ENCODE assay signal across 24 cellular contexts in genomic region chr11:130218501-130218900, GRCh38. TPM values are rescaled to one million over a fixed set of nuclear protein-coding genes. Genes with fewer than 3 reads are reported as not detected.
A peak's percentile ranks its signal among the peaks of the same experiment; 100 is the strongest.
DNase-seq lines count a peak whose midpoint lies in the region; ATAC-seq and TF ChIP-seq lines count a peak whose summit lies in the region.
"Had no signal": no experiment of that assay in that cellular context is flagged by ENCODE, and none has a peak within 500 bp of the region (broad histone marks: within the 10 kb centered on the region; RNA-seq: fewer than 3 reads in every experiment).

No MANE protein-coding gene starts in this region.

- peaks cover 3% of the 10 kb centered on the region for H3K27me3 Mint-ChIP-seq in endodermal cell (ENCODE audit: insufficient read depth)
- peaks cover 5% of the 10 kb centered on the region for H3K27me3 Mint-ChIP-seq in endothelial cell (ENCODE audit: unreplicated experiment)

- peak; percentile 4 to 7 for DNase-seq in activated T-cell treated with anti-CD3 and anti-CD28 coated beads, Interleukin-2, amount 50 U/mL, for 48 hours
- DNase-seq in activated T-cell treated with anti-CD3 and anti-CD28 coated beads for 4 hours: no peak
- DNase-seq in endodermal cell: peak; percentile 37
- peak; percentile 24 for DNase-seq in lung (ENCODE audit: low spot score)
- peak; percentile 22 for DNase-seq in stomach
- DNase-seq in ureter (ENCODE audit: low spot score): no peak
- no peak for DNase-seq in HuH-7.5 (ENCODE audit: low spot score)
- DNase-seq in endothelial cell (ENCODE audit: low spot score): no peak
- DNase-seq: DMS53, GDM1, H9, HFFc6, Karpas-422, MV-4-11, NCI-H1105 treated with DMSO at 0.1 percent for 48 hours, NCI-H1694, NCI-H2081 treated with DMSO at 0.1 percent for 48 hours, NCI-H2171 treated with DMSO at 0.1 percent for 48 hours, NCI-H446, NCI-H526, PC-9, RPMI8226, SHP77 treated with DMSO at 0.1 percent for 48 hours had no signal

- 92 to 98% methylated on average over 8 to 11 of the region's 11 CpGs for WGBS in endodermal cell (ENCODE audit: insufficient coverage in 1 of 2, insufficient read length in 1 of 2), 2 experiments
- WGBS in lung, 2 donors: 92 to 94% methylated on average over 11 of the region's 11 CpGs
- WGBS in stomach, 5 donors: 60 to 94% (median 91%) methylated on average over 4 to 11 of the region's 11 CpGs

- no peak overlapping the region for H3K27ac Mint-ChIP-seq in endodermal cell
- no peak overlapping the region for H3K27ac Mint-ChIP-seq in endothelial cell (ENCODE audit: unreplicated experiment)
- H3K27ac Mint-ChIP-seq: CD14-positive monocyte, H9, HFFc6 had no signal

- H3K9ac ChIP-seq in endodermal cell (ENCODE audit: extremely low read depth, low read length, poor library complexity, severe bottlenecking): no peak overlapping the region

- H3K9me3 ChIP-seq in endodermal cell (ENCODE audit: control insufficient read depth, low read length) (no peaks in the 10 kb centered on the region), lung (ENCODE audit: control insufficient read depth in 2 of 2, insufficient read depth in 1 of 2, low read length in 1 of 2) (no peaks in the 10 kb centered on the region), stomach (no peaks in the 10 kb centered on the region)

- H3K4me1 ChIP-seq in endodermal cell (ENCODE audit: control insufficient read depth, insufficient read depth, low read length) (no peaks in the 10 kb centered on the region), lung (ENCODE audit: control insufficient read depth in 2 of 2, insufficient read depth in 2 of 2, low read length in 2 of 2) (no peaks in the 10 kb centered on the region), stomach (peaks cover 0 to 2% (median under 1%) of the 10 kb centered on the region in 4 donors)

- H3K27me3 ChIP-seq in endodermal cell (ENCODE audit: control insufficient read depth, insufficient read depth, low read length, poor library complexity, severe bottlenecking) (no peaks in the 10 kb centered on the region), lung (ENCODE audit: control insufficient read depth, insufficient read depth) (no peaks in the 10 kb centered on the region), stomach (no peaks in the 10 kb centered on the region)

- intact Hi-C loops in stomach (cut with DNase I; ENCODE audit: low total_unique reads): loop anchor here (10.0 kb wide), 1 partner anchor 646 kb away; no protein-coding TSS in a partner anchor

- H3K4me3 ChIP-seq in endodermal cell (ENCODE audit: low read length) (no peak overlapping the region), lung (no peak overlapping the region), stomach (no peak overlapping the region)
- H3K4me3 ChIP-seq: PC-9 had no signal

- no peak for TF ChIP-seq CTCF in endodermal cell (conservative IDR thresholded peaks at IDR 0.05)
- TF ChIP-seq CTCF in lung (IDR thresholded peaks at IDR 0.05; ENCODE audit: control extremely low read depth, extremely low read depth): no peak
- TF ChIP-seq CTCF in stomach (IDR thresholded peaks at IDR 0.05): no peak
- no peak for TF ChIP-seq CTCF in endothelial cell (IDR thresholded peaks at IDR 0.05; ENCODE audit: unreplicated experiment)

- no peaks in the 10 kb centered on the region for H3K4me1 Mint-ChIP-seq in endodermal cell
- no peaks in the 10 kb centered on the region for H3K4me1 Mint-ChIP-seq in endothelial cell (ENCODE audit: unreplicated experiment)
- H3K4me1 Mint-ChIP-seq: CD14-positive monocyte had no signal

- H3K9me3 Mint-ChIP-seq in endodermal cell (no peaks in the 10 kb centered on the region), endothelial cell (ENCODE audit: unreplicated experiment) (no peaks in the 10 kb centered on the region)
- H3K9me3 Mint-ChIP-seq: H9, HFFc6 had no signal

- TF ChIP-seq POLR2A in stomach (IDR thresholded peaks at IDR 0.05): no peak

- H3K27ac ChIP-seq in endodermal cell (ENCODE audit: low read depth, low read length): no peak overlapping the region
- no peak overlapping the region for H3K27ac ChIP-seq in lung (ENCODE audit: low read depth in 1 of 2, low read length in 1 of 2)
- H3K27ac ChIP-seq in stomach: no peak overlapping the region
- H3K27ac ChIP-seq: PC-9 had no signal

- H3K36me3 ChIP-seq in endodermal cell (ENCODE audit: control insufficient read depth, insufficient read depth, low read length) (no peaks in the 10 kb centered on the region), lung (ENCODE audit: control insufficient read depth in 2 of 2, insufficient read depth in 2 of 2, low read length in 2 of 2) (no peaks in the 10 kb centered on the region), stomach (no peaks in the 10 kb centered on the region)

- no peak for ATAC-seq in lung (ENCODE audit: insufficient read depth, low FRiP score)

- TF ChIP-seq EP300 in stomach (IDR thresholded peaks at IDR 0.05): no peak

- H3K36me3 Mint-ChIP-seq in endodermal cell (ENCODE audit: low read depth) (peaks cover 3% of the 10 kb centered on the region), endothelial cell (ENCODE audit: low read depth, unreplicated experiment) (no peaks in the 10 kb centered on the region)
- H3K36me3 Mint-ChIP-seq: CD14-positive monocyte had no signal

- H3K4me3 Mint-ChIP-seq in endodermal cell: no peak overlapping the region
- no peak overlapping the region for H3K4me3 Mint-ChIP-seq in endothelial cell (ENCODE audit: unreplicated experiment)
- H3K4me3 Mint-ChIP-seq: H9, HFFc6 had no signal

RNA-seq across cellular contexts. Expression of gene ST14, which starts 58.9 kb away (rescaled TPM):
- total RNA-seq in endodermal cell: 10 to 100 TPM; 17.5 to 21.7 TPM
- polyA plus RNA-seq in endodermal cell (2013, experiment 1 of 2): 1.7 TPM
- 1.3 TPM for polyA plus RNA-seq in endodermal cell (2013, experiment 2 of 2)
- total RNA-seq in lung: 10 to 100 TPM; 24.3 to 81.1 TPM
- 10 to 100 TPM; 37.7 to 70.5 TPM for polyA plus RNA-seq in lung
- total RNA-seq in stomach: 100 to 1,000 TPM in 2 of 5 donors, 10 to 100 TPM in 3; 43.9 to 380 (median 62.5) TPM
- 10 to 100 TPM; 12.4 to 48.6 (median 48.3) TPM for polyA plus RNA-seq in stomach
- total RNA-seq in ureter: 103 TPM
- total RNA-seq in endothelial cell (ENCODE audit: unreplicated experiment): 8.7 TPM
- total RNA-seq: HFFc6 had no signal

Comparison
In these comparisons a context has a peak if more than half of its experiments do, and no peak if none do; other contexts are left out.
1. DNase-seq: peak in activated T-cell treated with anti-CD3 and anti-CD28 coated beads, Interleukin-2, amount 50 U/mL, for 48 hours (2 of 2), endodermal cell (single experiment), lung (single experiment) and stomach (single experiment); none in activated T-cell treated with anti-CD3 and anti-CD28 coated beads for 4 hours (single experiment), ureter (single experiment), HuH-7.5 (single experiment) and endothelial cell (single experiment).